ENCODE assay signal across 8 cellular contexts in genomic region chr1:44237721-44238457, GRCh38. TPM values are rescaled to one million over a fixed set of nuclear protein-coding genes. Genes with fewer than 3 reads are reported as not detected.
DNase-seq lines count a peak whose midpoint lies in the region; ATAC-seq and TF ChIP-seq lines count a peak whose summit lies in the region.

No MANE protein-coding gene starts in this region.

- no peaks in the 10 kb centered on the region for H3K27me3 ChIP-seq in DOHH2 (ENCODE audit: control insufficient read depth, low read length)
- H3K27me3 ChIP-seq in gastrocnemius medialis: no peaks in the 10 kb centered on the region

- intact Hi-C loops in head of caudate nucleus (cut with DNase I): no loop called here
- intact Hi-C loops in gastrocnemius medialis (cut with DNase I; ENCODE audit: low total_unique reads): no loop called here

- no peak for TF ChIP-seq POLR2A in gastrocnemius medialis (IDR thresholded peaks at IDR 0.05)

- no peak overlapping the region for H3K27ac ChIP-seq in DOHH2 (ENCODE audit: low read depth, low read length)
- H3K27ac ChIP-seq in gastrocnemius medialis: peak overlapping the region in 1 of 4 donors; percentile 39
- H3K27ac ChIP-seq in substantia nigra (ENCODE audit: low read depth, low read length, poor library complexity, severe bottlenecking): no peak overlapping the region

- H3K36me3 ChIP-seq in DOHH2 (ENCODE audit: control insufficient read depth, low read length): no peaks in the 10 kb centered on the region; the same call in 1 of the 2 replicates
- no peaks in the 10 kb centered on the region for H3K36me3 ChIP-seq in gastrocnemius medialis

- no peaks in the 10 kb centered on the region for H4K20me1 ChIP-seq in DOHH2 (ENCODE audit: control insufficient read depth, insufficient read depth, low read depth, low read length)

- H3K79me2 ChIP-seq in DOHH2 (ENCODE audit: control insufficient read depth, low read length): no peaks in the 10 kb centered on the region

- H3K9me2 ChIP-seq in DOHH2 (replicated peaks; ENCODE audit: control insufficient read depth, low read length): no peaks in the 10 kb centered on the region

- H3K4me2 ChIP-seq in DOHH2 (ENCODE audit: low read length): no peak overlapping the region

- H3F3A ChIP-seq in DOHH2 (ENCODE audit: control insufficient read depth, insufficient read depth): no peaks in the 10 kb centered on the region

- DNase-seq in Jurkat, Clone E6-1 (ENCODE audit: low read depth, low spot score): peak; percentile 32
- DNase-seq in activated T-cell treated with anti-CD3 and anti-CD28 coated beads for 24 hours (ENCODE audit: low read depth) (peak; percentile 29), head of caudate nucleus (peak; percentile 48 to 91 (median 76)), gastrocnemius medialis (peak in 1 of 2 donors; percentile 28), NCI-H128 (lab: John Stamatoyannopoulos, UW; ENCODE audit: unreplicated experiment) (no peak), substantia nigra (lab: John Stamatoyannopoulos, UW) (no peak)

- H3K4me1 ChIP-seq in DOHH2 (ENCODE audit: control insufficient read depth, low read length) (peaks cover 19% of the 10 kb centered on the region), gastrocnemius medialis (peaks cover 9 to 18% of the 10 kb centered on the region in 2 donors)

- in situ Hi-C loops in gastrocnemius medialis (cut with MboI; ENCODE audit: low sequenced_read_pairs in 4 of 4): no loop called here

- no peak overlapping the region for H3K4me3 ChIP-seq in DOHH2 (ENCODE audit: low read length)
- H3K4me3 ChIP-seq in Jurkat, Clone E6-1 (ENCODE audit: low read length): no peak overlapping the region
- H3K4me3 ChIP-seq in gastrocnemius medialis: no peak overlapping the region

- ATAC-seq in gastrocnemius medialis (no peak), HG03095 (IDR thresholded peaks at IDR 0.05; ENCODE audit: unreplicated experiment) (no peak)

- no peaks in the 10 kb centered on the region for H3K9me3 ChIP-seq in DOHH2 (ENCODE audit: control insufficient read depth, insufficient read depth, low read length)
- no peaks in the 10 kb centered on the region for H3K9me3 ChIP-seq in gastrocnemius medialis

- TF ChIP-seq CTCF in DOHH2 (IDR thresholded peaks at IDR 0.05; ENCODE audit: low read depth, low read length, poor library complexity, severe bottlenecking): peak; percentile 83
- TF ChIP-seq CTCF in gastrocnemius medialis (IDR thresholded peaks at IDR 0.05 in 4 of 5, conservative IDR thresholded peaks at IDR 0.05 in 1 of 5): peak in 3 of 5 experiments; percentile 22 to 37 (median 27)

RNA-seq across cellular contexts. Expression of gene DMAP1, which starts 24.6 kb away (rescaled TPM):
- polyA plus RNA-seq in Jurkat, Clone E6-1 (2012; ENCODE audit: insufficient read depth, insufficient read length): 66.3 TPM
- total RNA-seq in gastrocnemius medialis: 10 to 100 TPM; 24.9 to 42.2 (median 34.9) TPM

Comparison
In these comparisons a context has a peak if more than half of its experiments do, and no peak if none do; other contexts are left out.
1. DNase-seq: peak in Jurkat, Clone E6-1 (single experiment), activated T-cell treated with anti-CD3 and anti-CD28 coated beads for 24 hours (single experiment) and head of caudate nucleus (42 of 42); none in NCI-H128 (single experiment) and substantia nigra (0 of 49).